1 cellular context compared by ENCODE assay signal in the genomic region with DNA sequence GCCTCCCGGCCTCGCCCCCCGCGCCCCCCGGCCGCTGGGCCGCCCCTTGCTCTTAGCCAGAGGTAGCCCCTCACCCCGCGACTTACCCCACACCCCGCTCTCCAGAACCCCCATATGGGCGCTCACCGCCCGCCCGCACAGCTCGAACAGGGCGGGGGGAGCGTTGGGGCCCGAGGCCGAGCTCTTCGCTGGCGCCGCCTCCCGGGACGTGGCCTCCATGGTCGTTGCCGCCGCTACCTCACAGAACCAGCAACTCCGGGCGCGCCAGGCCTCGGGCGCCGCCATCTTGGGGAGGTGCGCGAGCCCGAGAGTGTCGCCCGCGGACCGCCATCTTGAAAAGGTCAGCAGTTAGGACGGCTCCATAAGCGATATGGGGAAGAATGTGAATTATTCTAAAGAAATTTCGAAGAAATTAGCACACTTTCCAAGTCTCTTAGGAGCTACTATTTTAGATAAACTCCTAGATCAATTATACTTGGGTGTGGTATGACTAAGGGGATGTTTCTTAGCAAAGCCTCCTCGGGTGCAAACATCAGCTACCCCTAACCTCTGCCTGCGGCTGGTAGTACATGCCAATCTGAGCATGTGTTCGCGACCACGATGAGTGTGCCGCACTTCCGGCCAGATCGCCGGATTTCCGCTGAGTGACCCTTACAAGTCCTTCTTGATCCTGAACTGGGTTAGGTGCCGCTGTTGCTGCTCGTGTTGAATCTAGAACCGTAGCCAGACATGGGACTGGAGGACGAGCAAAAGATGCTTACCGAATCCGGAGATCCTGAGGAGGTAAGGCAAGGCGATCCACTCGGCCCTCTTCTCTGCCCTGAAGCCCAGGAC.
TF ChIP-seq lines count a peak whose summit lies in the region.

A gene with protein sequence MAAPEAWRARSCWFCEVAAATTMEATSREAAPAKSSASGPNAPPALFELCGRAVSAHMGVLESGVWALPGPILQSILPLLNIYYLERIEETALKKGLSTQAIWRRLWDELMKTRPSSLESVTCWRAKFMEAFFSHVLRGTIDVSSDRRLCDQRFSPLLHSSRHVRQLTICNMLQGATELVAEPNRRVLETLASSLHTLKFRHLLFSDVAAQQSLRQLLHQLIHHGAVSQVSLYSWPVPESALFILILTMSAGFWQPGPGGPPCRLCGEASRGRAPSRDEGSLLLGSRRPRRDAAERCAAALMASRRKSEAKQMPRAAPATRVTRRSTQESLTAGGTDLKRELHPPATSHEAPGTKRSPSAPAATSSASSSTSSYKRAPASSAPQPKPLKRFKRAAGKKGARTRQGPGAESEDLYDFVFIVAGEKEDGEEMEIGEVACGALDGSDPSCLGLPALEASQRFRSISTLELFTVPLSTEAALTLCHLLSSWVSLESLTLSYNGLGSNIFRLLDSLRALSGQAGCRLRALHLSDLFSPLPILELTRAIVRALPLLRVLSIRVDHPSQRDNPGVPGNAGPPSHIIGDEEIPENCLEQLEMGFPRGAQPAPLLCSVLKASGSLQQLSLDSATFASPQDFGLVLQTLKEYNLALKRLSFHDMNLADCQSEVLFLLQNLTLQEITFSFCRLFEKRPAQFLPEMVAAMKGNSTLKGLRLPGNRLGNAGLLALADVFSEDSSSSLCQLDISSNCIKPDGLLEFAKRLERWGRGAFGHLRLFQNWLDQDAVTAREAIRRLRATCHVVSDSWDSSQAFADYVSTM (minus strand): TSS at position 579 of the 834 bp plus-strand sequence. CDS start 294 bp downstream, at position 285.
A gene (plus strand): TSS at position 661 of the 834 bp plus-strand sequence. CDS start 69 bp downstream, at position 730.

TF ChIP-seq in GM12878, 131 proteins besides CTCF, POLR2A, EP300 and RAD21 (continued from another document and continues in another):
- TF ChIP-seq WRNIP1 (IDR thresholded peaks at IDR 0.05; ENCODE audit: borderline replicate concordance, low read depth, low read length) = 0 out of 2 replicates have a peak, but pooled peaks have one; percentile 18
- TF ChIP-seq, protein P1, sequence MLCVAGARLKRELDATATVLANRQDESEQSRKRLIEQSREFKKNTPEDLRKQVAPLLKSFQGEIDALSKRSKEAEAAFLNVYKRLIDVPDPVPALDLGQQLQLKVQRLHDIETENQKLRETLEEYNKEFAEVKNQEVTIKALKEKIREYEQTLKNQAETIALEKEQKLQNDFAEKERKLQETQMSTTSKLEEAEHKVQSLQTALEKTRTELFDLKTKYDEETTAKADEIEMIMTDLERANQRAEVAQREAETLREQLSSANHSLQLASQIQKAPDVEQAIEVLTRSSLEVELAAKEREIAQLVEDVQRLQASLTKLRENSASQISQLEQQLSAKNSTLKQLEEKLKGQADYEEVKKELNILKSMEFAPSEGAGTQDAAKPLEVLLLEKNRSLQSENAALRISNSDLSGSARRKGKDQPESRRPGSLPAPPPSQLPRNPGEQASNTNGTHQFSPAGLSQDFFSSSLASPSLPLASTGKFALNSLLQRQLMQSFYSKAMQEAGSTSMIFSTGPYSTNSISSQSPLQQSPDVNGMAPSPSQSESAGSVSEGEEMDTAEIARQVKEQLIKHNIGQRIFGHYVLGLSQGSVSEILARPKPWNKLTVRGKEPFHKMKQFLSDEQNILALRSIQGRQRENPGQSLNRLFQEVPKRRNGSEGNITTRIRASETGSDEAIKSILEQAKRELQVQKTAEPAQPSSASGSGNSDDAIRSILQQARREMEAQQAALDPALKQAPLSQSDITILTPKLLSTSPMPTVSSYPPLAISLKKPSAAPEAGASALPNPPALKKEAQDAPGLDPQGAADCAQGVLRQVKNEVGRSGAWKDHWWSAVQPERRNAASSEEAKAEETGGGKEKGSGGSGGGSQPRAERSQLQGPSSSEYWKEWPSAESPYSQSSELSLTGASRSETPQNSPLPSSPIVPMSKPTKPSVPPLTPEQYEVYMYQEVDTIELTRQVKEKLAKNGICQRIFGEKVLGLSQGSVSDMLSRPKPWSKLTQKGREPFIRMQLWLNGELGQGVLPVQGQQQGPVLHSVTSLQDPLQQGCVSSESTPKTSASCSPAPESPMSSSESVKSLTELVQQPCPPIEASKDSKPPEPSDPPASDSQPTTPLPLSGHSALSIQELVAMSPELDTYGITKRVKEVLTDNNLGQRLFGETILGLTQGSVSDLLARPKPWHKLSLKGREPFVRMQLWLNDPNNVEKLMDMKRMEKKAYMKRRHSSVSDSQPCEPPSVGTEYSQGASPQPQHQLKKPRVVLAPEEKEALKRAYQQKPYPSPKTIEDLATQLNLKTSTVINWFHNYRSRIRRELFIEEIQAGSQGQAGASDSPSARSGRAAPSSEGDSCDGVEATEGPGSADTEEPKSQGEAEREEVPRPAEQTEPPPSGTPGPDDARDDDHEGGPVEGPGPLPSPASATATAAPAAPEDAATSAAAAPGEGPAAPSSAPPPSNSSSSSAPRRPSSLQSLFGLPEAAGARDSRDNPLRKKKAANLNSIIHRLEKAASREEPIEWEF (IDR thresholded peaks at IDR 0.05; ENCODE audit: insufficient replicate concordance, low read depth, low read length) = no peak
- TF ChIP-seq POLR2AphosphoS5 (IDR thresholded peaks at IDR 0.05; ENCODE audit: low read length) = peak; percentile 89
- TF ChIP-seq, protein P2, sequence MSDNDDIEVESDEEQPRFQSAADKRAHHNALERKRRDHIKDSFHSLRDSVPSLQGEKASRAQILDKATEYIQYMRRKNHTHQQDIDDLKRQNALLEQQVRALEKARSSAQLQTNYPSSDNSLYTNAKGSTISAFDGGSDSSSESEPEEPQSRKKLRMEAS (IDR thresholded peaks at IDR 0.05; ENCODE audit: low read depth, low read length) = peak; percentile 56; the same call in 1 of the 2 replicates
- TF ChIP-seq, protein P3, sequence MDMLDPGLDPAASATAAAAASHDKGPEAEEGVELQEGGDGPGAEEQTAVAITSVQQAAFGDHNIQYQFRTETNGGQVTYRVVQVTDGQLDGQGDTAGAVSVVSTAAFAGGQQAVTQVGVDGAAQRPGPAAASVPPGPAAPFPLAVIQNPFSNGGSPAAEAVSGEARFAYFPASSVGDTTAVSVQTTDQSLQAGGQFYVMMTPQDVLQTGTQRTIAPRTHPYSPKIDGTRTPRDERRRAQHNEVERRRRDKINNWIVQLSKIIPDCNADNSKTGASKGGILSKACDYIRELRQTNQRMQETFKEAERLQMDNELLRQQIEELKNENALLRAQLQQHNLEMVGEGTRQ (IDR thresholded peaks at IDR 0.05; ENCODE audit: borderline replicate concordance, low read depth, low read length) = peak; percentile 27; the same call in 1 of the 2 replicates
- TF ChIP-seq ZBED1 (IDR thresholded peaks at IDR 0.05; ENCODE audit: borderline replicate concordance) = 0 out of 2 replicates have a peak, but pooled peaks have one; percentile 38
- TF ChIP-seq, protein P4, sequence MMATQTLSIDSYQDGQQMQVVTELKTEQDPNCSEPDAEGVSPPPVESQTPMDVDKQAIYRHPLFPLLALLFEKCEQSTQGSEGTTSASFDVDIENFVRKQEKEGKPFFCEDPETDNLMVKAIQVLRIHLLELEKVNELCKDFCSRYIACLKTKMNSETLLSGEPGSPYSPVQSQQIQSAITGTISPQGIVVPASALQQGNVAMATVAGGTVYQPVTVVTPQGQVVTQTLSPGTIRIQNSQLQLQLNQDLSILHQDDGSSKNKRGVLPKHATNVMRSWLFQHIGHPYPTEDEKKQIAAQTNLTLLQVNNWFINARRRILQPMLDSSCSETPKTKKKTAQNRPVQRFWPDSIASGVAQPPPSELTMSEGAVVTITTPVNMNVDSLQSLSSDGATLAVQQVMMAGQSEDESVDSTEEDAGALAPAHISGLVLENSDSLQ (IDR thresholded peaks at IDR 0.05) = peak; percentile 64
- TF ChIP-seq, protein P5, sequence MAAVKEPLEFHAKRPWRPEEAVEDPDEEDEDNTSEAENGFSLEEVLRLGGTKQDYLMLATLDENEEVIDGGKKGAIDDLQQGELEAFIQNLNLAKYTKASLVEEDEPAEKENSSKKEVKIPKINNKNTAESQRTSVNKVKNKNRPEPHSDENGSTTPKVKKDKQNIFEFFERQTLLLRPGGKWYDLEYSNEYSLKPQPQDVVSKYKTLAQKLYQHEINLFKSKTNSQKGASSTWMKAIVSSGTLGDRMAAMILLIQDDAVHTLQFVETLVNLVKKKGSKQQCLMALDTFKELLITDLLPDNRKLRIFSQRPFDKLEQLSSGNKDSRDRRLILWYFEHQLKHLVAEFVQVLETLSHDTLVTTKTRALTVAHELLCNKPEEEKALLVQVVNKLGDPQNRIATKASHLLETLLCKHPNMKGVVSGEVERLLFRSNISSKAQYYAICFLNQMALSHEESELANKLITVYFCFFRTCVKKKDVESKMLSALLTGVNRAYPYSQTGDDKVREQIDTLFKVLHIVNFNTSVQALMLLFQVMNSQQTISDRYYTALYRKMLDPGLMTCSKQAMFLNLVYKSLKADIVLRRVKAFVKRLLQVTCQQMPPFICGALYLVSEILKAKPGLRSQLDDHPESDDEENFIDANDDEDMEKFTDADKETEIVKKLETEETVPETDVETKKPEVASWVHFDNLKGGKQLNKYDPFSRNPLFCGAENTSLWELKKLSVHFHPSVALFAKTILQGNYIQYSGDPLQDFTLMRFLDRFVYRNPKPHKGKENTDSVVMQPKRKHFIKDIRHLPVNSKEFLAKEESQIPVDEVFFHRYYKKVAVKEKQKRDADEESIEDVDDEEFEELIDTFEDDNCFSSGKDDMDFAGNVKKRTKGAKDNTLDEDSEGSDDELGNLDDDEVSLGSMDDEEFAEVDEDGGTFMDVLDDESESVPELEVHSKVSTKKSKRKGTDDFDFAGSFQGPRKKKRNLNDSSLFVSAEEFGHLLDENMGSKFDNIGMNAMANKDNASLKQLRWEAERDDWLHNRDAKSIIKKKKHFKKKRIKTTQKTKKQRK (IDR thresholded peaks at IDR 0.05; ENCODE audit: low read depth, low read length) = no peak
- peak; percentile 18; the same call in 1 of the 2 replicates for TF ChIP-seq SPI1 (IDR thresholded peaks at IDR 0.05; ENCODE audit: borderline replicate concordance, insufficient read depth, low read depth, low read length)
- TF ChIP-seq FOXM1 (IDR thresholded peaks at IDR 0.05; ENCODE audit: low read depth, low read length) = no peak
- peak; percentile 93 for TF ChIP-seq RELA (IDR thresholded peaks at IDR 0.05; ENCODE audit: borderline replicate concordance, partially characterized antibody)
- TF ChIP-seq RAD51 (IDR thresholded peaks at IDR 0.05) = peak; percentile 92
- TF ChIP-seq BHLHE40 (IDR thresholded peaks at IDR 0.05; ENCODE audit: borderline replicate concordance in 1 of 2, low read depth in 2 of 2, low read length in 1 of 2) = peak; percentile 96 to 98
- no peak for TF ChIP-seq NFXL1 (IDR thresholded peaks at IDR 0.05; ENCODE audit: borderline replicate concordance)
- TF ChIP-seq SMC3 (IDR thresholded peaks at IDR 0.05; ENCODE audit: borderline replicate concordance, low read length) = no peak
- TF ChIP-seq MEF2A (IDR thresholded peaks at IDR 0.05; ENCODE audit: insufficient read depth, low read depth, low read length) = 0 out of 2 replicates have a peak, but pooled peaks have one; percentile 35
- peak; percentile 94 for TF ChIP-seq NBN (IDR thresholded peaks at IDR 0.05)
- TF ChIP-seq, protein P6, sequence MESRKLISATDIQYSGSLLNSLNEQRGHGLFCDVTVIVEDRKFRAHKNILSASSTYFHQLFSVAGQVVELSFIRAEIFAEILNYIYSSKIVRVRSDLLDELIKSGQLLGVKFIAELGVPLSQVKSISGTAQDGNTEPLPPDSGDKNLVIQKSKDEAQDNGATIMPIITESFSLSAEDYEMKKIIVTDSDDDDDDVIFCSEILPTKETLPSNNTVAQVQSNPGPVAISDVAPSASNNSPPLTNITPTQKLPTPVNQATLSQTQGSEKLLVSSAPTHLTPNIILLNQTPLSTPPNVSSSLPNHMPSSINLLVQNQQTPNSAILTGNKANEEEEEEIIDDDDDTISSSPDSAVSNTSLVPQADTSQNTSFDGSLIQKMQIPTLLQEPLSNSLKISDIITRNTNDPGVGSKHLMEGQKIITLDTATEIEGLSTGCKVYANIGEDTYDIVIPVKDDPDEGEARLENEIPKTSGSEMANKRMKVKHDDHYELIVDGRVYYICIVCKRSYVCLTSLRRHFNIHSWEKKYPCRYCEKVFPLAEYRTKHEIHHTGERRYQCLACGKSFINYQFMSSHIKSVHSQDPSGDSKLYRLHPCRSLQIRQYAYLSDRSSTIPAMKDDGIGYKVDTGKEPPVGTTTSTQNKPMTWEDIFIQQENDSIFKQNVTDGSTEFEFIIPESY (IDR thresholded peaks at IDR 0.05) = no peak
- peak; percentile 79; the same call in 1 of the 2 replicates for TF ChIP-seq PAX5 (IDR thresholded peaks at IDR 0.05; ENCODE audit: borderline replicate concordance, low read depth, low read length)
- TF ChIP-seq MYB (IDR thresholded peaks at IDR 0.05; ENCODE audit: borderline replicate concordance, low read depth, low read length) = 0 out of 2 replicates have a peak, but pooled peaks have one; percentile 12
- TF ChIP-seq STAT3 (IDR thresholded peaks at IDR 0.05; ENCODE audit: low read depth, low read length) = no peak
- TF ChIP-seq, protein P7, sequence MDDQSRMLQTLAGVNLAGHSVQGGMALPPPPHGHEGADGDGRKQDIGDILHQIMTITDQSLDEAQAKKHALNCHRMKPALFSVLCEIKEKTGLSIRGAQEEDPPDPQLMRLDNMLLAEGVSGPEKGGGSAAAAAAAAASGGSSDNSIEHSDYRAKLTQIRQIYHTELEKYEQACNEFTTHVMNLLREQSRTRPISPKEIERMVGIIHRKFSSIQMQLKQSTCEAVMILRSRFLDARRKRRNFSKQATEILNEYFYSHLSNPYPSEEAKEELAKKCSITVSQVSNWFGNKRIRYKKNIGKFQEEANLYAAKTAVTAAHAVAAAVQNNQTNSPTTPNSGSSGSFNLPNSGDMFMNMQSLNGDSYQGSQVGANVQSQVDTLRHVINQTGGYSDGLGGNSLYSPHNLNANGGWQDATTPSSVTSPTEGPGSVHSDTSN (IDR thresholded peaks at IDR 0.05; ENCODE audit: insufficient replicate concordance, low read depth, low read length) = no peak
- peak; percentile 41; the same call in 1 of the 2 replicates for TF ChIP-seq MXI1 (IDR thresholded peaks at IDR 0.05; ENCODE audit: low read depth, low read length)
- TF ChIP-seq, protein P8, sequence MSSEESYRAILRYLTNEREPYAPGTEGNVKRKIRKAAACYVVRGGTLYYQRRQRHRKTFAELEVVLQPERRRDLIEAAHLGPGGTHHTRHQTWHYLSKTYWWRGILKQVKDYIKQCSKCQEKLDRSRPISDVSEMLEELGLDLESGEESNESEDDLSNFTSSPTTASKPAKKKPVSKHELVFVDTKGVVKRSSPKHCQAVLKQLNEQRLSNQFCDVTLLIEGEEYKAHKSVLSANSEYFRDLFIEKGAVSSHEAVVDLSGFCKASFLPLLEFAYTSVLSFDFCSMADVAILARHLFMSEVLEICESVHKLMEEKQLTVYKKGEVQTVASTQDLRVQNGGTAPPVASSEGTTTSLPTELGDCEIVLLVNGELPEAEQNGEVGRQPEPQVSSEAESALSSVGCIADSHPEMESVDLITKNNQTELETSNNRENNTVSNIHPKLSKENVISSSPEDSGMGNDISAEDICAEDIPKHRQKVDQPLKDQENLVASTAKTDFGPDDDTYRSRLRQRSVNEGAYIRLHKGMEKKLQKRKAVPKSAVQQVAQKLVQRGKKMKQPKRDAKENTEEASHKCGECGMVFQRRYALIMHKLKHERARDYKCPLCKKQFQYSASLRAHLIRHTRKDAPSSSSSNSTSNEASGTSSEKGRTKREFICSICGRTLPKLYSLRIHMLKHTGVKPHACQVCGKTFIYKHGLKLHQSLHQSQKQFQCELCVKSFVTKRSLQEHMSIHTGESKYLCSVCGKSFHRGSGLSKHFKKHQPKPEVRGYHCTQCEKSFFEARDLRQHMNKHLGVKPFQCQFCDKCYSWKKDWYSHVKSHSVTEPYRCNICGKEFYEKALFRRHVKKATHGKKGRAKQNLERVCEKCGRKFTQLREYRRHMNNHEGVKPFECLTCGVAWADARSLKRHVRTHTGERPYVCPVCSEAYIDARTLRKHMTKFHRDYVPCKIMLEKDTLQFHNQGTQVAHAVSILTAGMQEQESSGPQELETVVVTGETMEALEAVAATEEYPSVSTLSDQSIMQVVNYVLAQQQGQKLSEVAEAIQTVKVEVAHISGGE (CRISPR knock-in tag; IDR thresholded peaks at IDR 0.05) = no peak
- no peak for TF ChIP-seq SUPT20H (IDR thresholded peaks at IDR 0.05; ENCODE audit: borderline replicate concordance, control insufficient read depth, low read depth, low read length)
- peak; percentile 99 for TF ChIP-seq ZNF207 (IDR thresholded peaks at IDR 0.05; ENCODE audit: borderline replicate concordance)
